In genomic region chr5:133611357-133612020, GRCh38 we compare ENCODE assay signal across 1 cellular context.
TF ChIP-seq lines count a peak whose summit lies in the region.

No MANE protein-coding gene starts in this region.

TF ChIP-seq in liver, 16 proteins besides CTCF, POLR2A, EP300 and RAD21 (continued from another document):
- TF ChIP-seq NR2F2 (IDR thresholded peaks at IDR 0.05) = no peak
- no peak for TF ChIP-seq EGR1 (IDR thresholded peaks at IDR 0.05; ENCODE audit: low read depth in 2 of 2)
TF ChIP-seq in liver: peak in this region for 0.
